21 cellular contexts compared by ENCODE assay signal in genomic region chr1:71377886-71378285, GRCh38.
"Had no signal": no experiment of that assay in that cellular context is flagged by ENCODE, and none has a peak within 500 bp of the region (broad histone marks: within the 10 kb centered on the region; RNA-seq: fewer than 3 reads in every experiment).

No MANE protein-coding gene starts in this region.

- H3K4me3 ChIP-seq: lung, pancreas, suprapubic skin, thyroid gland had no signal

- H3K27ac ChIP-seq: pancreas, suprapubic skin, thyroid gland had no signal

- H3K4me1 ChIP-seq: pancreas, suprapubic skin, thyroid gland had no signal

- H3K9me3 ChIP-seq: pancreas, suprapubic skin, thyroid gland had no signal

- H3K36me3 ChIP-seq: pancreas, suprapubic skin, thyroid gland had no signal

- DNase-seq: effector CD4-positive, alpha-beta T cell; endodermal cell; erythroblast; foreskin melanocyte; head of caudate nucleus; hippocampal formation; left colon; left ventricle myocardium superior; mesenchymal stem cell; midbrain; occipital lobe; pancreas; right cardiac atrium; small intestine; stimulated activated CD4-positive, alpha-beta T cell treated with anti-CD3 and anti-CD28 coated beads, Interleukin-2, amount 100 ng/mL, for 48 hours; stimulated activated naive CD8-positive, alpha-beta T cell treated with anti-CD3 and anti-CD28 coated beads, Interleukin-15, Interleukin-2, amounts not matched to agents 100 U/mL and 50 U/mL, for 24 hours; thyroid gland had no signal

- H3K27me3 ChIP-seq: pancreas, suprapubic skin, thyroid gland had no signal

- FAIRE-seq: endothelial cell of umbilical vein, pancreas, small intestine, urothelium cell line had no signal

- ATAC-seq: left colon; left ventricle myocardium superior; pancreas; right cardiac atrium; stimulated activated naive CD8-positive, alpha-beta T cell treated with anti-CD3 and anti-CD28 coated beads, Interleukin-15, Interleukin-2, amounts not matched to agents 100 U/mL and 50 U/mL, for 24 hours had no signal
